Comparison of ENCODE assay signal across 8 cellular contexts in genomic region chr1:97919568-97920261, GRCh38. TPM values are rescaled to one million over a fixed set of nuclear protein-coding genes. Genes with fewer than 3 reads are reported as not detected.
A peak's percentile ranks its signal among the peaks of the same experiment; 100 is the strongest.
DNase-seq lines count a peak whose midpoint lies in the region; ATAC-seq and TF ChIP-seq lines count a peak whose summit lies in the region.

No MANE protein-coding gene starts in this region.

- H3K4me1 Mint-ChIP-seq in CD4-positive, CD25-positive, alpha-beta regulatory T cell: peaks cover 17 to 69% (median 51%) of the 10 kb centered on the region in 4 donors

- in situ Hi-C loops in brain microvascular endothelial cell (cut with HindIII; ENCODE audit: low pct_ligation_motif_present, low sequenced_read_pairs): no loop called here

- ATAC-seq in CD4-positive, CD25-positive, alpha-beta regulatory T cell (ENCODE audit: low read depth in 2 of 2): no peak
- ATAC-seq in GM21786 (IDR thresholded peaks at IDR 0.05; ENCODE audit: unreplicated experiment) (no peak), HG03045 (IDR thresholded peaks at IDR 0.05; ENCODE audit: unreplicated experiment) (no peak)

- no peaks in the 10 kb centered on the region for H3K9me3 Mint-ChIP-seq in CD4-positive, CD25-positive, alpha-beta regulatory T cell

- TF ChIP-seq CTCF in KMS-11 (conservative IDR thresholded peaks at IDR 0.05; ENCODE audit: low read depth, low read length) (no peak), brain microvascular endothelial cell (IDR thresholded peaks at IDR 0.05; ENCODE audit: low read depth, low read length, missing control alignments) (no peak)

- H3K27ac Mint-ChIP-seq in CD4-positive, CD25-positive, alpha-beta regulatory T cell: peak overlapping the region; percentile 95 to 98 (median 96)

- H3K4me2 ChIP-seq in KMS-11: peak overlapping the region; percentile 92

- H3K4me3 Mint-ChIP-seq in CD4-positive, CD25-positive, alpha-beta regulatory T cell: peak overlapping the region; percentile 94 to 98 (median 97)

- H3K4me3 ChIP-seq in CD4-positive, CD25-positive, alpha-beta regulatory T cell (ENCODE audit: low read depth, low read length): peak overlapping the region; percentile 99
- peak overlapping the region; percentile 85 for H3K4me3 ChIP-seq in KMS-11 (IDR thresholded peaks at IDR 0.05; ENCODE audit: insufficient read depth, low read depth, low read length)
- peak overlapping the region; percentile 96 for H3K4me3 ChIP-seq in brain microvascular endothelial cell (ENCODE audit: low read depth, low read length)

- H3K27ac ChIP-seq in CD4-positive, CD25-positive, alpha-beta regulatory T cell (ENCODE audit: insufficient read depth, low read length, poor library complexity, severe bottlenecking): peak overlapping the region; percentile 88
- H3K27ac ChIP-seq in KMS-11 (peak overlapping the region; percentile 80), brain microvascular endothelial cell (no peak overlapping the region)

- H3K27me3 Mint-ChIP-seq in CD4-positive, CD25-positive, alpha-beta regulatory T cell: no peaks in the 10 kb centered on the region

- no peaks in the 10 kb centered on the region for H3K27me3 ChIP-seq in CD4-positive, CD25-positive, alpha-beta regulatory T cell (ENCODE audit: control insufficient read depth, insufficient read depth, low read length)
- H3K27me3 ChIP-seq in KMS-11 (ENCODE audit: insufficient read depth, low read depth) (no peaks in the 10 kb centered on the region), brain microvascular endothelial cell (replicated peaks) (no peaks in the 10 kb centered on the region)

- H4K20me1 ChIP-seq in KMS-11 (ENCODE audit: insufficient read depth): no peaks in the 10 kb centered on the region

- no peaks in the 10 kb centered on the region for H3K36me3 ChIP-seq in CD4-positive, CD25-positive, alpha-beta regulatory T cell (ENCODE audit: control insufficient read depth, insufficient read depth, low read length)
- H3K36me3 ChIP-seq in KMS-11 (ENCODE audit: insufficient read depth) (no peaks in the 10 kb centered on the region), brain microvascular endothelial cell (replicated peaks) (no peaks in the 10 kb centered on the region)

- H3K79me2 ChIP-seq in KMS-11 (ENCODE audit: insufficient read depth, low read depth): peaks cover 56% of the 10 kb centered on the region

- DNase-seq in CD4-positive, CD25-positive, alpha-beta regulatory T cell: peak in 2 of 3 donors; percentile 21 to 45
- DNase-seq in brain microvascular endothelial cell: no peak
- DNase-seq in midbrain (lab: John Stamatoyannopoulos, UW): peak; percentile 39
- no peak for DNase-seq in superior temporal gyrus (ENCODE audit: extremely low spot score)
- DNase-seq in activated effector memory CD4-positive, alpha-beta T cell treated with Interleukin-2 at 50 U/mL for 16 hours: no peak

- H3K9me3 ChIP-seq in CD4-positive, CD25-positive, alpha-beta regulatory T cell (ENCODE audit: control insufficient read depth in 2 of 2, low read length in 2 of 2): no peaks in the 10 kb centered on the region

- peaks cover 6% of the 10 kb centered on the region for H3K36me3 Mint-ChIP-seq in CD4-positive, CD25-positive, alpha-beta regulatory T cell

- H3K9ac ChIP-seq in KMS-11: peak overlapping the region; percentile 78

- H2AFZ ChIP-seq in KMS-11 (ENCODE audit: low read depth): peak overlapping the region; percentile 95

- peaks cover 30% of the 10 kb centered on the region for H3K4me1 ChIP-seq in CD4-positive, CD25-positive, alpha-beta regulatory T cell (ENCODE audit: control insufficient read depth, insufficient read depth, low read length, poor library complexity, severe bottlenecking)
- H3K4me1 ChIP-seq in KMS-11 (ENCODE audit: low read depth, poor library complexity, severe bottlenecking): peaks cover 40% of the 10 kb centered on the region

RNA-seq across cellular contexts. Expression of gene DPYD, which starts 1.1 kb away (rescaled TPM):
- total RNA-seq in CD4-positive, CD25-positive, alpha-beta regulatory T cell: 87.3 TPM
- polyA plus RNA-seq in CD4-positive, CD25-positive, alpha-beta regulatory T cell: 10 to 100 TPM; 47.6 to 58.3 (median 53.2) TPM

Comparison
In these comparisons a context has a peak if more than half of its experiments do, and no peak if none do; other contexts are left out.
1. DNase-seq: peak in CD4-positive, CD25-positive, alpha-beta regulatory T cell (2 of 3) and midbrain (single experiment); none in brain microvascular endothelial cell (single experiment), superior temporal gyrus (single experiment) and activated effector memory CD4-positive, alpha-beta T cell treated with Interleukin-2 at 50 U/mL for 16 hours (single experiment).
2. Peak in every context shown above with its lines, with median percentiles within 50 percentile points of each other: H3K4me3 ChIP-seq.